Comparison of ENCODE assay signal across 13 cellular contexts in genomic region chr14:105439710-105440553, GRCh38. TPM values are rescaled to one million over a fixed set of nuclear protein-coding genes. Genes with fewer than 3 reads are reported as not detected.
DNase-seq lines count a peak whose midpoint lies in the region; ATAC-seq, FAIRE-seq and TF ChIP-seq lines count a peak whose summit lies in the region.
"Had no signal": no experiment of that assay in that cellular context is flagged by ENCODE, and none has a peak within 500 bp of the region (broad histone marks: within the 10 kb centered on the region; RNA-seq: fewer than 3 reads in every experiment).

No MANE protein-coding gene starts in this region.

- no peak overlapping the region for H3K4me3 ChIP-seq in A549
- H3K4me3 ChIP-seq: Peyer's patch had no signal

- TF ChIP-seq EP300 in A549 (IDR thresholded peaks at IDR 0.05) = no peak

- no peak for FAIRE-seq in A549 (lab: Jason Lieb, UNC)

- H3K4me1 ChIP-seq in A549 = no peaks in the 10 kb centered on the region
- H3K4me1 ChIP-seq in foreskin keratinocyte = no peaks in the 10 kb centered on the region

- peak; percentile 23 to 36; a peak in 2 of 5 replicates for TF ChIP-seq RAD21 in A549 (conservative IDR thresholded peaks at IDR 0.05 in 1 of 2, IDR thresholded peaks at IDR 0.05 in 1 of 2)

- no peaks in the 10 kb centered on the region for H3K27me3 ChIP-seq in foreskin keratinocyte
- H3K27me3 ChIP-seq: Peyer's patch had no signal

- H3K27ac ChIP-seq in A549 (no peak overlapping the region), foreskin keratinocyte (no peak overlapping the region)
- H3K27ac ChIP-seq: Peyer's patch had no signal

- CTCF ChIA-PET in A549 (lab: Yijun Ruan, JAX) = interaction anchor here (1.1 to 6.1 kb wide), 12 partner anchors 8 to 93 kb away, joined by 3 to 24 read pairs (median 4); no protein-coding TSS in a partner anchor

- DNase-seq in A549 (ENCODE audit: low read depth in 1 of 2, low spot score in 1 of 2) = peak; percentile 45 to 60
- DNase-seq in DMS 273 (lab: John Stamatoyannopoulos, UW; ENCODE audit: unreplicated experiment) = peak; percentile 98
- peak; percentile 42 for DNase-seq in NCI-H524 treated with DMSO at 0.1 percent for 48 hours (lab: John Stamatoyannopoulos, UW)
- no peak for DNase-seq in foreskin keratinocyte
- no peak for DNase-seq in nucleus accumbens (lab: John Stamatoyannopoulos, UW)
- no peak for DNase-seq in inferior parietal cortex (ENCODE audit: extremely low spot score)
- no peak for DNase-seq in HPDE6-E6E7 (ENCODE audit: extremely low spot score)
- DNase-seq: activated T-cell treated with anti-CD3 and anti-CD28 coated beads, Interleukin-2, amount 50 U/mL, for 24 hours; CD4-positive, alpha-beta memory T cell; Peyer's patch; stimulated activated CD4-positive, alpha-beta T cell treated with anti-CD3 and anti-CD28 coated beads, Interleukin-2, amount 100 ng/mL, for 24 hours; stimulated activated naive B cell treated with anti-CD40 and anti-IgM and Interleukin-4, amounts not matched to agents 10 μg/mL and 1 μg/mL and 100 μg/mL, for 72 hours had no signal

- ATAC-seq in A549 (peak; percentile 54 to 85; a peak in 5 of 6 replicates), foreskin keratinocyte (peak; percentile 45), HG03457 (IDR thresholded peaks at IDR 0.05; ENCODE audit: unreplicated experiment) (no peak)
- ATAC-seq: stimulated activated naive B cell treated with anti-CD40 and anti-IgM and Interleukin-4, amounts not matched to agents 10 μg/mL and 1 μg/mL and 100 μg/mL, for 72 hours had no signal

- H3K9me3 ChIP-seq in A549 = no peaks in the 10 kb centered on the region
- H3K9me3 ChIP-seq: Peyer's patch had no signal

- WGBS in A549 (ENCODE audit: missing lambda C conversion rate) = 94% methylated on average over 6 of the region's 33 CpGs

- no peak for TF ChIP-seq POLR2A in A549 (IDR thresholded peaks at IDR 0.05; ENCODE audit: low read length)

- POLR2A ChIA-PET in A549 (lab: Yijun Ruan, JAX) = no interaction called here

- TF ChIP-seq CTCF in A549 (IDR thresholded peaks at IDR 0.05) (peak; percentile 46), foreskin keratinocyte (conservative IDR thresholded peaks at IDR 0.05) (peak; percentile 50)

- no peak overlapping the region for H3K4me2 ChIP-seq in A549

TF ChIP-seq in A549, 52 proteins besides CTCF, POLR2A, EP300 and RAD21:
- peak; percentile 32; the same call in 2 of the 3 replicates for TF ChIP-seq SMC3 (IDR thresholded peaks at IDR 0.05)
- TF ChIP-seq KDM5A (IDR thresholded peaks at IDR 0.05) = no peak

RNA-seq across cellular contexts. Expression of gene MTA1, which starts 20.3 kb away (rescaled TPM):
- 46.8 and 52.7 TPM in 2 replicates for polyA plus RNA-seq in A549 (2011; rRNA removed)
- 105 and 111 TPM in 2 replicates for polyA plus RNA-seq in A549 (2012; cell fraction: cytosol; rRNA removed)
- 523 and 668 TPM in 2 replicates for polyA plus RNA-seq in A549 (2012; cell fraction: nucleus; rRNA removed)
- polyA plus RNA-seq in A549 (2017; fragmentation: RNase III; extraction: RNeasy Plus Mini Kit Qiagen cat#74134 plus additional on column Dnase treatment) = 80.7 to 89.8 TPM (median 86.7 TPM) in 3 replicates
- 42.6 and 67.3 TPM in 2 replicates for polyA minus RNA-seq in A549 (2011; rRNA and poly(A)+ RNA removed)
- 64.1 and 64.7 TPM in 2 replicates for total RNA-seq in foreskin keratinocyte
- polyA plus RNA-seq in foreskin keratinocyte = 47.7 and 53.3 TPM in 2 replicates

RNA-seq across cellular contexts. Expression of gene CRIP2, which starts 34.7 kb away (rescaled TPM):
- polyA plus RNA-seq in A549 (2011; rRNA removed) = 36.2 and 41.0 TPM in 2 replicates
- 192 and 210 TPM in 2 replicates for polyA plus RNA-seq in A549 (2012; cell fraction: cytosol; rRNA removed)
- 220 and 295 TPM in 2 replicates for polyA plus RNA-seq in A549 (2012; cell fraction: nucleus; rRNA removed)
- 55.6 to 68.4 TPM (median 67.3 TPM) in 3 replicates for polyA plus RNA-seq in A549 (2017; fragmentation: RNase III; extraction: RNeasy Plus Mini Kit Qiagen cat#74134 plus additional on column Dnase treatment)
- 8.9 and 14.4 TPM in 2 replicates for polyA minus RNA-seq in A549 (2011; rRNA and poly(A)+ RNA removed)
- 2.2 TPM in 2 replicates for total RNA-seq in foreskin keratinocyte
- polyA plus RNA-seq in foreskin keratinocyte = 3.6 and 4.0 TPM in 2 replicates

RNA-seq across cellular contexts. Expression of gene TEX22, which starts 41.6 kb away (rescaled TPM):
- 0.06 and 0.19 TPM in 2 replicates for polyA plus RNA-seq in A549 (2011; rRNA removed)
- 0.08 and 0.12 TPM in 2 replicates for polyA plus RNA-seq in A549 (2012; cell fraction: cytosol; rRNA removed)
- polyA plus RNA-seq in A549 (2012; cell fraction: nucleus; rRNA removed) = 0.65 and 0.84 TPM in 2 replicates
- polyA plus RNA-seq in A549 (2017; fragmentation: RNase III; extraction: RNeasy Plus Mini Kit Qiagen cat#74134 plus additional on column Dnase treatment) = 0.23 to 0.51 TPM (median 0.26 TPM) in 3 replicates
- 0.44 and 0.50 TPM in 2 replicates for polyA minus RNA-seq in A549 (2011; rRNA and poly(A)+ RNA removed)
- 0.07 TPM in 1 of 2 replicates, not detected in the other for total RNA-seq in foreskin keratinocyte
- polyA plus RNA-seq in foreskin keratinocyte = 0.01 and 0.02 TPM in 2 replicates
- polyA plus RNA-seq: CD4-positive, alpha-beta memory T cell had no signal

RNA-seq across cellular contexts. Expression of gene CRIP1, which starts 46.8 kb away (rescaled TPM):
- 196 and 280 TPM in 2 replicates for polyA plus RNA-seq in A549 (2011; rRNA removed)
- 1,772 and 1,826 TPM in 2 replicates for polyA plus RNA-seq in A549 (2012; cell fraction: cytosol; rRNA removed)
- polyA plus RNA-seq in A549 (2012; cell fraction: nucleus; rRNA removed) = 674 and 890 TPM in 2 replicates
- polyA plus RNA-seq in A549 (2017; fragmentation: RNase III; extraction: RNeasy Plus Mini Kit Qiagen cat#74134 plus additional on column Dnase treatment) = 837 to 1,023 TPM (median 999 TPM) in 3 replicates
- 60.5 and 132 TPM in 2 replicates for polyA minus RNA-seq in A549 (2011; rRNA and poly(A)+ RNA removed)
- 4.2 and 5.4 TPM in 2 replicates for total RNA-seq in foreskin keratinocyte
- polyA plus RNA-seq in foreskin keratinocyte = 9.7 and 16.0 TPM in 2 replicates

RNA-seq across cellular contexts. Expression of gene TEDC1, which starts 51.1 kb away (rescaled TPM):
- 12.7 and 13.4 TPM in 2 replicates for polyA plus RNA-seq in A549 (2011; rRNA removed)
- polyA plus RNA-seq in A549 (2012; cell fraction: cytosol; rRNA removed) = 58.9 and 70.0 TPM in 2 replicates
- polyA plus RNA-seq in A549 (2012; cell fraction: nucleus; rRNA removed) = 139 and 189 TPM in 2 replicates
- polyA plus RNA-seq in A549 (2017; fragmentation: RNase III; extraction: RNeasy Plus Mini Kit Qiagen cat#74134 plus additional on column Dnase treatment) = 35.1 to 39.6 TPM (median 37.5 TPM) in 3 replicates
- polyA minus RNA-seq in A549 (2011; rRNA and poly(A)+ RNA removed) = 5.5 and 9.7 TPM in 2 replicates
- 30.0 and 32.5 TPM in 2 replicates for total RNA-seq in foreskin keratinocyte
- 37.7 and 41.6 TPM in 2 replicates for polyA plus RNA-seq in foreskin keratinocyte

Comparison
In these comparisons a context has a peak if more than half of its experiments do, and no peak if none do; other contexts are left out.
1. DNase-seq: peak in A549 (2 of 2), DMS 273 (single experiment) and NCI-H524 treated with DMSO at 0.1 percent for 48 hours (single experiment); none in foreskin keratinocyte (0 of 2), nucleus accumbens (0 of 56), inferior parietal cortex (single experiment) and HPDE6-E6E7 (single experiment).